In genomic region chr11:115591380-115591779, GRCh38 we compare ENCODE assay signal across 16 cellular contexts.
DNase-seq lines count a peak whose midpoint lies in the region; TF ChIP-seq lines count a peak whose summit lies in the region.
"Had no signal": no experiment of that assay in that cellular context is flagged by ENCODE, and none has a peak within 500 bp of the region (broad histone marks: within the 10 kb centered on the region; RNA-seq: fewer than 3 reads in every experiment).

No MANE protein-coding gene starts in this region.

- H3K4me3 Mint-ChIP-seq in MCF 10A (ENCODE audit: unreplicated experiment): no peak overlapping the region
- H3K4me3 Mint-ChIP-seq: CD4-positive, alpha-beta memory T cell had no signal

- H3K36me3 Mint-ChIP-seq in MCF 10A (ENCODE audit: insufficient read depth, unreplicated experiment): no peaks in the 10 kb centered on the region
- H3K36me3 Mint-ChIP-seq: CD4-positive, alpha-beta memory T cell had no signal

- CTCF ChIA-PET in HEK293 (lab: Yijun Ruan, JAX): no interaction called here
- CTCF ChIA-PET in MCF 10A (lab: Yijun Ruan, JAX): no interaction called here

- H3K4me1 Mint-ChIP-seq in MCF 10A (ENCODE audit: insufficient read depth, unreplicated experiment): no peaks in the 10 kb centered on the region
- H3K4me1 Mint-ChIP-seq: CD4-positive, alpha-beta memory T cell had no signal

- POLR2A ChIA-PET in HEK293 (lab: Yijun Ruan, JAX) (interaction anchor here (0.5 kb wide), 1 partner anchor 10 kb away, joined by 3 read pairs; no protein-coding TSS in a partner anchor), MCF 10A (lab: Yijun Ruan, JAX) (no interaction called here)

- H3K9me3 ChIP-seq in HEK293 (ENCODE audit: control insufficient read depth, insufficient read depth, low read depth, low read length): no peaks in the 10 kb centered on the region
- H3K9me3 ChIP-seq: HAP-1 had no signal

- no peak overlapping the region for H3K27ac Mint-ChIP-seq in MCF 10A (ENCODE audit: low read depth, unreplicated experiment)
- H3K27ac Mint-ChIP-seq: CD4-positive, alpha-beta memory T cell had no signal

- no peak for TF ChIP-seq CTCF in HEK293 (tag by site-specific recombination; IDR thresholded peaks at IDR 0.05)
- TF ChIP-seq CTCF in MCF 10A (IDR thresholded peaks at IDR 0.05; ENCODE audit: unreplicated experiment): no peak

- H3K4me3 ChIP-seq in HEK293 (ENCODE audit: low read depth, low read length): no peak overlapping the region
- H3K4me3 ChIP-seq: GM12878, HAP-1 had no signal

- H3K4me1 ChIP-seq in HEK293 (ENCODE audit: control insufficient read depth, insufficient read depth, low read length): no peaks in the 10 kb centered on the region
- H3K4me1 ChIP-seq: HAP-1 had no signal

- BruUV-seq in MCF 10A (replicated peaks; lab: Mats Ljungman, UMichigan): no TSS peak

- intact Hi-C loops in MCF 10A (cut with micrococcal nuclease): no loop called here

- DNase-seq in NCI-H146 (lab: John Stamatoyannopoulos, UW) (peak; percentile 11), NCI-H69 (lab: John Stamatoyannopoulos, UW) (peak; percentile 22), MCF 10A (ENCODE audit: unreplicated experiment) (no peak)
- no peak for DNase-seq in stimulated activated naive CD4-positive, alpha-beta T cell treated with Interleukin-2 at 50 U/mL for 16 hours (lab: John Stamatoyannopoulos, UW)
- no peak for DNase-seq in activated effector memory CD4-positive, alpha-beta T cell treated with Interleukin-2 at 50 U/mL for 16 hours
- DNase-seq: C1 segment of cervical spinal cord; Calu3; CD4-positive, alpha-beta memory T cell; COR-L47; DMS79; EL; GDM1; GOT3 had no signal

- peaks cover 9% of the 10 kb centered on the region for H3K27me3 Mint-ChIP-seq in MCF 10A (ENCODE audit: insufficient read depth, unreplicated experiment)

- H3K9me3 Mint-ChIP-seq in MCF 10A (ENCODE audit: unreplicated experiment): peaks cover 10% of the 10 kb centered on the region

- H3K36me3 ChIP-seq in HEK293 (ENCODE audit: control insufficient read depth in 2 of 2, insufficient read depth in 1 of 2, low read length in 2 of 2): peaks cover 0 to 5% of the 10 kb centered on the region in 2 experiments; a peak in 1 of 3 replicates
- H3K36me3 ChIP-seq: HAP-1 had no signal

- no peak overlapping the region for H3K27ac ChIP-seq in HEK293 (ENCODE audit: extremely low read depth, low read depth, low read length)

TF ChIP-seq in HEK293, 187 proteins besides CTCF, POLR2A, EP300 and RAD21:
- TF ChIP-seq ZSCAN18 (tag by site-specific recombination; IDR thresholded peaks at IDR 0.05): no peak
- no peak for TF ChIP-seq ZNF791 (tag by site-specific recombination; IDR thresholded peaks at IDR 0.05)
- TF ChIP-seq HOXA7 (CRISPR knock-in tag; IDR thresholded peaks at IDR 0.05; ENCODE audit: borderline replicate concordance): no peak
- no peak for TF ChIP-seq ZNF26 (tag by site-specific recombination; IDR thresholded peaks at IDR 0.05)
- TF ChIP-seq RBAK (tag by site-specific recombination; IDR thresholded peaks at IDR 0.05): no peak
- peak; percentile 94 for TF ChIP-seq ZNF677 (tag by site-specific recombination; IDR thresholded peaks at IDR 0.05)

Comparison
In these comparisons a context has a peak if more than half of its experiments do, and no peak if none do; other contexts are left out.
1. DNase-seq: peak in NCI-H146 (single experiment) and NCI-H69 (single experiment); none in stimulated activated naive CD4-positive, alpha-beta T cell treated with Interleukin-2 at 50 U/mL for 16 hours (single experiment), MCF 10A (single experiment) and activated effector memory CD4-positive, alpha-beta T cell treated with Interleukin-2 at 50 U/mL for 16 hours (single experiment).